Comparison of ENCODE assay signal across 7 cellular contexts in the genomic region with DNA sequence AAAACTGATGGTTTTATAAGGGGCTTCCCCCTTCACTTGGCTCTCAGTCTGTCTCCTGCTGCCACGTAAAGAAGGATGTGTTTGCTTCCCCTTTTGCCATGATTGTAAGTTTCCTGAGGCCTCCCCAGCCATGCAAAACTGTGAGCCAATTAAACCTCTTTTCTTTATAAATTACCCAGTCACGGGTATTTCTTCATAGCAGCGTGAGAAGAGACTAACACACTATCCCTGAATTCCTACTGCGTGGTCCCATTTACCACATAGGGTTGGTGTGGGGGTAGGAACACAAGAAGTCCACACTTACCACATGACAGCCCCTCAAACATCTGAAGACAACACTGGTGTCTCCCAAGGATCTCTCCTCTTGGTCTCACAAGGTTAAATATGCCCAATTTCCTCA. TPM values are rescaled to one million over a fixed set of nuclear protein-coding genes. Genes with fewer than 3 reads are reported as not detected.
DNase-seq lines count a peak whose midpoint lies in the region; ATAC-seq and TF ChIP-seq lines count a peak whose summit lies in the region.
"Not testable (repeated sequence)": the region's sequence is repeated elsewhere in the genome, so short reads cannot be mapped to it uniquely, and the experiment has no call there.

No MANE protein-coding gene starts in this region.

- H3K4me3 Mint-ChIP-seq in CD8-positive, alpha-beta T cell = peak overlapping the region; percentile 2
- H3K4me3 Mint-ChIP-seq in T-helper 2 cell treated with Interferon-gamma antibody and Interleukin-4, amounts not matched to agents 5 μg/mL and 100 μg/mL, for 36 hours = peak overlapping the region; percentile 88
- peak overlapping the region; percentile 41 for H3K4me3 Mint-ChIP-seq in activated T-cell treated with anti-CD3 and anti-CD28 coated beads, Interleukin-2, amount 50 U/mL, for 24 hours
- peak overlapping the region; percentile 68 for H3K4me3 Mint-ChIP-seq in activated naive CD8-positive, alpha-beta T cell
- peak overlapping the region; percentile 55 to 64 for H3K4me3 Mint-ChIP-seq in effector memory CD8-positive, alpha-beta T cell
- peak overlapping the region; percentile 49 for H3K4me3 Mint-ChIP-seq in stimulated activated effector memory CD8-positive, alpha-beta T cell treated with anti-CD3 and anti-CD28 coated beads, Interleukin-12 subunit alpha, Interleukin-12 subunit beta, amount 100 ng/mL, for 72 hours

- not testable (repeated sequence) for H3K27me3 ChIP-seq in CD8-positive, alpha-beta T cell (ENCODE audit: insufficient read depth, low read length)

- not testable (repeated sequence) for H3K4me3 ChIP-seq in CD8-positive, alpha-beta T cell (ENCODE audit: low read depth, low read length)

- not testable (repeated sequence) for TF ChIP-seq CTCF in CD8-positive, alpha-beta T cell (IDR thresholded peaks at IDR 0.05)

- not testable (repeated sequence) for DNase-seq in CD8-positive, alpha-beta T cell; T-helper 2 cell treated with Interferon-gamma antibody and Interleukin-4, amounts not matched to agents 5 μg/mL and 100 μg/mL, for 36 hours (ENCODE audit: low spot score); activated T-cell treated with anti-CD3 and anti-CD28 coated beads, Interleukin-2, amount 50 U/mL, for 24 hours; effector memory CD8-positive, alpha-beta T cell; stimulated activated effector memory CD8-positive, alpha-beta T cell treated with anti-CD3 and anti-CD28 coated beads, Interleukin-12 subunit alpha, Interleukin-12 subunit beta, amount 100 ng/mL, for 72 hours (ENCODE audit: low spot score in 2 of 2)

- CTCF ChIA-PET in CD8-positive, alpha-beta T cell (lab: Charles Lee) = interaction anchor here (1.5 to 16.2 kb wide), 2 partner anchors 62 to 97 kb away, joined by 3 to 392 read pairs; a partner anchor contains a TSS

- not testable (repeated sequence) for H3K27me3 Mint-ChIP-seq in CD8-positive, alpha-beta T cell (ENCODE audit: low read depth); T-helper 2 cell treated with Interferon-gamma antibody and Interleukin-4, amounts not matched to agents 5 μg/mL and 100 μg/mL, for 36 hours (ENCODE audit: low read depth); activated T-cell treated with anti-CD3 and anti-CD28 coated beads, Interleukin-2, amount 50 U/mL, for 24 hours; activated naive CD8-positive, alpha-beta T cell
- H3K27me3 Mint-ChIP-seq in effector memory CD8-positive, alpha-beta T cell = peaks cover 0 to 16% of the 10 kb centered on the region in 2 donors

- not testable (repeated sequence) for H3K27ac ChIP-seq in CD8-positive, alpha-beta T cell (ENCODE audit: low read depth, low read length)
- peak overlapping the region; percentile 83 for H3K27ac ChIP-seq in KOPT-K1 (ENCODE audit: low read depth, low read length, poor library complexity, severe bottlenecking)

- H3K4me1 Mint-ChIP-seq in CD8-positive, alpha-beta T cell (ENCODE audit: low read depth) = peaks cover 94% of the 10 kb centered on the region
- peaks cover 86% of the 10 kb centered on the region for H3K4me1 Mint-ChIP-seq in T-helper 2 cell treated with Interferon-gamma antibody and Interleukin-4, amounts not matched to agents 5 μg/mL and 100 μg/mL, for 36 hours (ENCODE audit: low read depth)
- peaks cover 96% of the 10 kb centered on the region for H3K4me1 Mint-ChIP-seq in activated T-cell treated with anti-CD3 and anti-CD28 coated beads, Interleukin-2, amount 50 U/mL, for 24 hours (ENCODE audit: low read depth)
- H3K4me1 Mint-ChIP-seq in activated naive CD8-positive, alpha-beta T cell (ENCODE audit: low read depth) = peaks cover 96% of the 10 kb centered on the region
- H3K4me1 Mint-ChIP-seq in effector memory CD8-positive, alpha-beta T cell (ENCODE audit: low read depth in 2 of 2) = peaks cover 68 to 76% of the 10 kb centered on the region in 2 donors
- H3K4me1 Mint-ChIP-seq in stimulated activated effector memory CD8-positive, alpha-beta T cell treated with anti-CD3 and anti-CD28 coated beads, Interleukin-12 subunit alpha, Interleukin-12 subunit beta, amount 100 ng/mL, for 72 hours = peaks cover 83% of the 10 kb centered on the region

- ATAC-seq in CD8-positive, alpha-beta T cell; effector memory CD8-positive, alpha-beta T cell (replicated peaks); stimulated activated effector memory CD8-positive, alpha-beta T cell treated with anti-CD3 and anti-CD28 coated beads, Interleukin-12 subunit alpha, Interleukin-12 subunit beta, amount 100 ng/mL, for 72 hours: not testable (repeated sequence)

- peaks cover 61% of the 10 kb centered on the region for H3K36me3 Mint-ChIP-seq in CD8-positive, alpha-beta T cell
- H3K36me3 Mint-ChIP-seq in T-helper 2 cell treated with Interferon-gamma antibody and Interleukin-4, amounts not matched to agents 5 μg/mL and 100 μg/mL, for 36 hours (ENCODE audit: low read depth) = peaks cover 89% of the 10 kb centered on the region
- H3K36me3 Mint-ChIP-seq in activated T-cell treated with anti-CD3 and anti-CD28 coated beads, Interleukin-2, amount 50 U/mL, for 24 hours (ENCODE audit: low read depth) = peaks cover 97% of the 10 kb centered on the region
- peaks cover 16% of the 10 kb centered on the region for H3K36me3 Mint-ChIP-seq in activated naive CD8-positive, alpha-beta T cell
- peaks cover 33% of the 10 kb centered on the region for H3K36me3 Mint-ChIP-seq in effector memory CD8-positive, alpha-beta T cell (ENCODE audit: insufficient read depth)
- peaks cover 43% of the 10 kb centered on the region for H3K36me3 Mint-ChIP-seq in stimulated activated effector memory CD8-positive, alpha-beta T cell treated with anti-CD3 and anti-CD28 coated beads, Interleukin-12 subunit alpha, Interleukin-12 subunit beta, amount 100 ng/mL, for 72 hours

- H3K27ac Mint-ChIP-seq in CD8-positive, alpha-beta T cell = peak overlapping the region; percentile 85
- peak overlapping the region; percentile 95 for H3K27ac Mint-ChIP-seq in T-helper 2 cell treated with Interferon-gamma antibody and Interleukin-4, amounts not matched to agents 5 μg/mL and 100 μg/mL, for 36 hours
- peak overlapping the region; percentile 84 for H3K27ac Mint-ChIP-seq in activated T-cell treated with anti-CD3 and anti-CD28 coated beads, Interleukin-2, amount 50 U/mL, for 24 hours
- peak overlapping the region; percentile 69 for H3K27ac Mint-ChIP-seq in activated naive CD8-positive, alpha-beta T cell
- H3K27ac Mint-ChIP-seq in effector memory CD8-positive, alpha-beta T cell = peak overlapping the region; percentile 86 to 93
- H3K27ac Mint-ChIP-seq in stimulated activated effector memory CD8-positive, alpha-beta T cell treated with anti-CD3 and anti-CD28 coated beads, Interleukin-12 subunit alpha, Interleukin-12 subunit beta, amount 100 ng/mL, for 72 hours = peak overlapping the region; percentile 75

- H3K9me3 ChIP-seq in CD8-positive, alpha-beta T cell (ENCODE audit: low read length); KOPT-K1 (ENCODE audit: insufficient read depth, low read length, poor library complexity, severe bottlenecking): not testable (repeated sequence)

- H3K9me3 Mint-ChIP-seq in CD8-positive, alpha-beta T cell; T-helper 2 cell treated with Interferon-gamma antibody and Interleukin-4, amounts not matched to agents 5 μg/mL and 100 μg/mL, for 36 hours; activated T-cell treated with anti-CD3 and anti-CD28 coated beads, Interleukin-2, amount 50 U/mL, for 24 hours; activated naive CD8-positive, alpha-beta T cell (ENCODE audit: low read depth); effector memory CD8-positive, alpha-beta T cell; stimulated activated effector memory CD8-positive, alpha-beta T cell treated with anti-CD3 and anti-CD28 coated beads, Interleukin-12 subunit alpha, Interleukin-12 subunit beta, amount 100 ng/mL, for 72 hours: not testable (repeated sequence)

- intact Hi-C loops in CD8-positive, alpha-beta T cell (cut with DNase I, micrococcal nuclease) = loop anchor here in 1 of 2 experiments (2.0 kb wide), 1 partner anchor 15 kb away; no protein-coding TSS in a partner anchor

- H3K36me3 ChIP-seq in CD8-positive, alpha-beta T cell (ENCODE audit: insufficient read depth, low read length) = not testable (repeated sequence)
- H3K36me3 ChIP-seq in KOPT-K1 (ENCODE audit: insufficient read depth, low read length) = peaks cover 12% of the 10 kb centered on the region; the same call in 1 of the 2 replicates

- POLR2A ChIA-PET in CD8-positive, alpha-beta T cell (lab: Charles Lee) = interaction anchor here (0.6 to 1.7 kb wide), 2 partner anchors 9 to 10 kb away, joined by 3 to 7 read pairs; no protein-coding TSS in a partner anchor

- peaks cover 94% of the 10 kb centered on the region for H3K4me1 ChIP-seq in CD8-positive, alpha-beta T cell (ENCODE audit: insufficient read depth, low read length)

RNA-seq across cellular contexts. Expression of a gene that starts 8.1 kb away (rescaled TPM):
- 100 to 1,000 TPM; 194 to 199 TPM for total RNA-seq in CD8-positive, alpha-beta T cell

RNA-seq across cellular contexts. Expression of a gene that starts 38.6 kb away (rescaled TPM):
- 10 to 100 TPM; 50.8 to 56.5 TPM for total RNA-seq in CD8-positive, alpha-beta T cell

Comparison
In these comparisons a context has a peak if more than half of its experiments do, and no peak if none do; other contexts are left out.
1. H3K4me3 Mint-ChIP-seq: peak in every context shown above with its lines; median percentile 88 in T-helper 2 cell treated with Interferon-gamma antibody and Interleukin-4, amounts not matched to agents 5 μg/mL and 100 μg/mL, for 36 hours; 68 in activated naive CD8-positive, alpha-beta T cell; 60 in effector memory CD8-positive, alpha-beta T cell; 49 in stimulated activated effector memory CD8-positive, alpha-beta T cell treated with anti-CD3 and anti-CD28 coated beads, Interleukin-12 subunit alpha, Interleukin-12 subunit beta, amount 100 ng/mL, for 72 hours; 41 in activated T-cell treated with anti-CD3 and anti-CD28 coated beads, Interleukin-2, amount 50 U/mL, for 24 hours; 2 in CD8-positive, alpha-beta T cell.